ENCODE assay signal across 1 cellular context in the genomic region with DNA sequence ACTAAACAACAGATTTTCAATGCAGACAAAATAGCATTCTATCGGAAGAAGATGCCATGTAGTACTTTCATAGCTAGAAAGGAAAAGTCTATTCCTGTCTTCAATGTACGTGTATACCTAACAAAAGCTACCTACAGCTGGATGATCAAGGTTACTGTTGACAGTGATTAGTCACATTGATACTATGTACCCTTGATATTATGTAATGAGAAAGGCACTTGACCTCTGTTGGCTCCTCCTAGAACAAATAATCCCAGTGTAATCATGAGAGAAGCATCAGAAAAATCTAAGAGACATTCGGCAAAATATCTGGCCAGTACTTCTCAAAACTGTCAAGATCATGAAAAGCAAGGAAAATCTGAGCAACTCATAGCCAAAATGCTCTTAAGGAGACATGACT.
TF ChIP-seq lines count a peak whose summit lies in the region.

No MANE protein-coding gene starts in this region.

TF ChIP-seq in HepG2, 621 proteins besides CTCF, POLR2A, EP300 and RAD21 (continued from another document and continues in another):
- TF ChIP-seq, protein P1, sequence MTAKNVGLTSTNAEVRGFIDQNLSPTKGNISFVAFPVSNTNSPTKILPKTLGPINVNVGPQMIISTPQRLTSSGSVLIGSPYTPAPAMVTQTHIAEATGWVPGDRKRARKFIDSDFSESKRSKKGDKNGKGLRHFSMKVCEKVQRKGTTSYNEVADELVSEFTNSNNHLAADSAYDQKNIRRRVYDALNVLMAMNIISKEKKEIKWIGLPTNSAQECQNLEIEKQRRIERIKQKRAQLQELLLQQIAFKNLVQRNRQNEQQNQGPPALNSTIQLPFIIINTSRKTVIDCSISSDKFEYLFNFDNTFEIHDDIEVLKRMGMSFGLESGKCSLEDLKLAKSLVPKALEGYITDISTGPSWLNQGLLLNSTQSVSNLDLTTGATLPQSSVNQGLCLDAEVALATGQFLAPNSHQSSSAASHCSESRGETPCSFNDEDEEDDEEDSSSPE (CRISPR knock-in tag; IDR thresholded peaks at IDR 0.05): no peak
- TF ChIP-seq PAWR (CRISPR knock-in tag; IDR thresholded peaks at IDR 0.05; ENCODE audit: borderline replicate concordance) (no peak), HMGXB4 (CRISPR knock-in tag; IDR thresholded peaks at IDR 0.05; ENCODE audit: borderline replicate concordance in 1 of 2, low read depth in 1 of 2) (no peak), ZNF326 (CRISPR knock-in tag; IDR thresholded peaks at IDR 0.05; ENCODE audit: borderline replicate concordance) (no peak), ZNF577 (CRISPR knock-in tag; IDR thresholded peaks at IDR 0.05; ENCODE audit: borderline replicate concordance, low read depth) (no peak), ZNF558 (CRISPR knock-in tag; IDR thresholded peaks at IDR 0.05; ENCODE audit: borderline replicate concordance) (no peak), CREB1 (IDR thresholded peaks at IDR 0.05) (no peak), CREB1 (CRISPR knock-in tag; IDR thresholded peaks at IDR 0.05) (no peak), SP5 (CRISPR knock-in tag; IDR thresholded peaks at IDR 0.05; ENCODE audit: borderline replicate concordance, low read depth) (peak; percentile 70), GATAD2A (CRISPR knock-in tag; IDR thresholded peaks at IDR 0.05) (peak; percentile 43; the same call in 1 of the 2 replicates), CBFB (CRISPR knock-in tag; IDR thresholded peaks at IDR 0.05) (no peak), ZNF44 (CRISPR knock-in tag; IDR thresholded peaks at IDR 0.05) (no peak), FOSL2 (CRISPR knock-in tag; IDR thresholded peaks at IDR 0.05) (peak; percentile 80; the same call in 1 of the 2 replicates), THAP8 (CRISPR knock-in tag; IDR thresholded peaks at IDR 0.05; ENCODE audit: borderline replicate concordance) (no peak), BCL6 (CRISPR knock-in tag; IDR thresholded peaks at IDR 0.05) (peak; percentile 37; the same call in 1 of the 2 replicates), STAG1 (CRISPR knock-in tag; IDR thresholded peaks at IDR 0.05) (no peak), ZNF225 (CRISPR knock-in tag; IDR thresholded peaks at IDR 0.05) (no peak), FOXK1 (CRISPR knock-in tag; IDR thresholded peaks at IDR 0.05; ENCODE audit: borderline replicate concordance, low read depth) (peak; percentile 52; the same call in 1 of the 2 replicates), SAP130 (CRISPR knock-in tag; IDR thresholded peaks at IDR 0.05; ENCODE audit: low read depth) (peak; percentile 50; the same call in 1 of the 2 replicates), MAFG (CRISPR knock-in tag; IDR thresholded peaks at IDR 0.05) (no peak), REXO4 (CRISPR knock-in tag; IDR thresholded peaks at IDR 0.05; ENCODE audit: borderline replicate concordance) (no peak), TBL1XR1 (IDR thresholded peaks at IDR 0.05; ENCODE audit: borderline replicate concordance, low read length, partially characterized antibody) (peak; percentile 73), SYNCRIP (IDR thresholded peaks at IDR 0.05; ENCODE audit: insufficient read depth, low read depth, low read length) (no peak), ZNF362 (CRISPR knock-in tag; IDR thresholded peaks at IDR 0.05; ENCODE audit: borderline replicate concordance) (no peak), NR2F6 (IDR thresholded peaks at IDR 0.05) (peak; percentile 49), NR2F6 (CRISPR knock-in tag; IDR thresholded peaks at IDR 0.05) (peak; percentile 58; the same call in 1 of the 2 replicates), FOXP4 (CRISPR knock-in tag; IDR thresholded peaks at IDR 0.05) (no peak), IRF1 (CRISPR knock-in tag; IDR thresholded peaks at IDR 0.05; ENCODE audit: low read depth) (no peak)
- TF ChIP-seq, protein P2, sequence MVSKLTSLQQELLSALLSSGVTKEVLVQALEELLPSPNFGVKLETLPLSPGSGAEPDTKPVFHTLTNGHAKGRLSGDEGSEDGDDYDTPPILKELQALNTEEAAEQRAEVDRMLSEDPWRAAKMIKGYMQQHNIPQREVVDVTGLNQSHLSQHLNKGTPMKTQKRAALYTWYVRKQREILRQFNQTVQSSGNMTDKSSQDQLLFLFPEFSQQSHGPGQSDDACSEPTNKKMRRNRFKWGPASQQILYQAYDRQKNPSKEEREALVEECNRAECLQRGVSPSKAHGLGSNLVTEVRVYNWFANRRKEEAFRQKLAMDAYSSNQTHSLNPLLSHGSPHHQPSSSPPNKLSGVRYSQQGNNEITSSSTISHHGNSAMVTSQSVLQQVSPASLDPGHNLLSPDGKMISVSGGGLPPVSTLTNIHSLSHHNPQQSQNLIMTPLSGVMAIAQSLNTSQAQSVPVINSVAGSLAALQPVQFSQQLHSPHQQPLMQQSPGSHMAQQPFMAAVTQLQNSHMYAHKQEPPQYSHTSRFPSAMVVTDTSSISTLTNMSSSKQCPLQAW (CRISPR knock-in tag; IDR thresholded peaks at IDR 0.05): no peak
- TF ChIP-seq, protein P3, sequence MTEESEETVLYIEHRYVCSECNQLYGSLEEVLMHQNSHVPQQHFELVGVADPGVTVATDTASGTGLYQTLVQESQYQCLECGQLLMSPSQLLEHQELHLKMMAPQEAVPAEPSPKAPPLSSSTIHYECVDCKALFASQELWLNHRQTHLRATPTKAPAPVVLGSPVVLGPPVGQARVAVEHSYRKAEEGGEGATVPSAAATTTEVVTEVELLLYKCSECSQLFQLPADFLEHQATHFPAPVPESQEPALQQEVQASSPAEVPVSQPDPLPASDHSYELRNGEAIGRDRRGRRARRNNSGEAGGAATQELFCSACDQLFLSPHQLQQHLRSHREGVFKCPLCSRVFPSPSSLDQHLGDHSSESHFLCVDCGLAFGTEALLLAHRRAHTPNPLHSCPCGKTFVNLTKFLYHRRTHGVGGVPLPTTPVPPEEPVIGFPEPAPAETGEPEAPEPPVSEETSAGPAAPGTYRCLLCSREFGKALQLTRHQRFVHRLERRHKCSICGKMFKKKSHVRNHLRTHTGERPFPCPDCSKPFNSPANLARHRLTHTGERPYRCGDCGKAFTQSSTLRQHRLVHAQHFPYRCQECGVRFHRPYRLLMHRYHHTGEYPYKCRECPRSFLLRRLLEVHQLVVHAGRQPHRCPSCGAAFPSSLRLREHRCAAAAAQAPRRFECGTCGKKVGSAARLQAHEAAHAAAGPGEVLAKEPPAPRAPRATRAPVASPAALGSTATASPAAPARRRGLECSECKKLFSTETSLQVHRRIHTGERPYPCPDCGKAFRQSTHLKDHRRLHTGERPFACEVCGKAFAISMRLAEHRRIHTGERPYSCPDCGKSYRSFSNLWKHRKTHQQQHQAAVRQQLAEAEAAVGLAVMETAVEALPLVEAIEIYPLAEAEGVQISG (CRISPR knock-in tag; IDR thresholded peaks at IDR 0.05): no peak
- TF ChIP-seq, protein P4, sequence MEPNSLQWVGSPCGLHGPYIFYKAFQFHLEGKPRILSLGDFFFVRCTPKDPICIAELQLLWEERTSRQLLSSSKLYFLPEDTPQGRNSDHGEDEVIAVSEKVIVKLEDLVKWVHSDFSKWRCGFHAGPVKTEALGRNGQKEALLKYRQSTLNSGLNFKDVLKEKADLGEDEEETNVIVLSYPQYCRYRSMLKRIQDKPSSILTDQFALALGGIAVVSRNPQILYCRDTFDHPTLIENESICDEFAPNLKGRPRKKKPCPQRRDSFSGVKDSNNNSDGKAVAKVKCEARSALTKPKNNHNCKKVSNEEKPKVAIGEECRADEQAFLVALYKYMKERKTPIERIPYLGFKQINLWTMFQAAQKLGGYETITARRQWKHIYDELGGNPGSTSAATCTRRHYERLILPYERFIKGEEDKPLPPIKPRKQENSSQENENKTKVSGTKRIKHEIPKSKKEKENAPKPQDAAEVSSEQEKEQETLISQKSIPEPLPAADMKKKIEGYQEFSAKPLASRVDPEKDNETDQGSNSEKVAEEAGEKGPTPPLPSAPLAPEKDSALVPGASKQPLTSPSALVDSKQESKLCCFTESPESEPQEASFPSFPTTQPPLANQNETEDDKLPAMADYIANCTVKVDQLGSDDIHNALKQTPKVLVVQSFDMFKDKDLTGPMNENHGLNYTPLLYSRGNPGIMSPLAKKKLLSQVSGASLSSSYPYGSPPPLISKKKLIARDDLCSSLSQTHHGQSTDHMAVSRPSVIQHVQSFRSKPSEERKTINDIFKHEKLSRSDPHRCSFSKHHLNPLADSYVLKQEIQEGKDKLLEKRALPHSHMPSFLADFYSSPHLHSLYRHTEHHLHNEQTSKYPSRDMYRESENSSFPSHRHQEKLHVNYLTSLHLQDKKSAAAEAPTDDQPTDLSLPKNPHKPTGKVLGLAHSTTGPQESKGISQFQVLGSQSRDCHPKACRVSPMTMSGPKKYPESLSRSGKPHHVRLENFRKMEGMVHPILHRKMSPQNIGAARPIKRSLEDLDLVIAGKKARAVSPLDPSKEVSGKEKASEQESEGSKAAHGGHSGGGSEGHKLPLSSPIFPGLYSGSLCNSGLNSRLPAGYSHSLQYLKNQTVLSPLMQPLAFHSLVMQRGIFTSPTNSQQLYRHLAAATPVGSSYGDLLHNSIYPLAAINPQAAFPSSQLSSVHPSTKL (CRISPR knock-in tag; IDR thresholded peaks at IDR 0.05): peak; percentile 75
- TF ChIP-seq, protein P5, sequence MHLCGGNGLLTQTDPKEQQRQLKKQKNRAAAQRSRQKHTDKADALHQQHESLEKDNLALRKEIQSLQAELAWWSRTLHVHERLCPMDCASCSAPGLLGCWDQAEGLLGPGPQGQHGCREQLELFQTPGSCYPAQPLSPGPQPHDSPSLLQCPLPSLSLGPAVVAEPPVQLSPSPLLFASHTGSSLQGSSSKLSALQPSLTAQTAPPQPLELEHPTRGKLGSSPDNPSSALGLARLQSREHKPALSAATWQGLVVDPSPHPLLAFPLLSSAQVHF (CRISPR knock-in tag; IDR thresholded peaks at IDR 0.05): no peak
- TF ChIP-seq, protein P6, sequence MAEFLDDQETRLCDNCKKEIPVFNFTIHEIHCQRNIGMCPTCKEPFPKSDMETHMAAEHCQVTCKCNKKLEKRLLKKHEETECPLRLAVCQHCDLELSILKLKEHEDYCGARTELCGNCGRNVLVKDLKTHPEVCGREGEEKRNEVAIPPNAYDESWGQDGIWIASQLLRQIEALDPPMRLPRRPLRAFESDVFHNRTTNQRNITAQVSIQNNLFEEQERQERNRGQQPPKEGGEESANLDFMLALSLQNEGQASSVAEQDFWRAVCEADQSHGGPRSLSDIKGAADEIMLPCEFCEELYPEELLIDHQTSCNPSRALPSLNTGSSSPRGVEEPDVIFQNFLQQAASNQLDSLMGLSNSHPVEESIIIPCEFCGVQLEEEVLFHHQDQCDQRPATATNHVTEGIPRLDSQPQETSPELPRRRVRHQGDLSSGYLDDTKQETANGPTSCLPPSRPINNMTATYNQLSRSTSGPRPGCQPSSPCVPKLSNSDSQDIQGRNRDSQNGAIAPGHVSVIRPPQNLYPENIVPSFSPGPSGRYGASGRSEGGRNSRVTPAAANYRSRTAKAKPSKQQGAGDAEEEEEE (CRISPR knock-in tag; IDR thresholded peaks at IDR 0.05; ENCODE audit: borderline replicate concordance): no peak
